In the genomic region with DNA sequence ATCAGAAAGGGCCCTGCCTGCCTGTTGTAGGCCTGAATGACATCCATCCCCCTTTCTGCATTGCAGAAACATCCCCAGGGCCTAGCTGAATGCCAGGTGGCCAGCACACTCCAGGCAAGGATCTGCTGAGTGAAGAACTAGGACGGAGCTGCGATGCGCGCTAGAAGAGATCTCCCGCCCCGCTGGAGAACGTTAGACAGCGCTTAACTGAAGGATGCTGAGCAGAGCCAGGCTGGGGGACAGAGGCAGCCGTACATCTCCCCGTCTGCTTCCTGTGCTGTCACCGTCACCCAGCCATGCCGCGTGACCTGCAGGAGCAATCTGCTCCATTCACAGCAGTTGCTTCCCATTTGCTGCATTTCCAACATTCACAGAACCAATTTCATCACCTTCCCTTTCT, we compare ENCODE assay signal across 9 cellular contexts.
A peak's percentile ranks its signal among the peaks of the same experiment; 100 is the strongest.
DNase-seq lines count a peak whose midpoint lies in the region; ATAC-seq and TF ChIP-seq lines count a peak whose summit lies in the region.
"Had no signal": no experiment of that assay in that cellular context is flagged by ENCODE, and none has a peak within 500 bp of the region (broad histone marks: within the 10 kb centered on the region; RNA-seq: fewer than 3 reads in every experiment).

No MANE protein-coding gene starts in this region.

- DNase-seq in CD1c-positive myeloid dendritic cell (ENCODE audit: extremely low spot score), result peak; percentile 71
- DNase-seq in MV-4-11 (lab: John Stamatoyannopoulos, UW), result peak; percentile 57
- DNase-seq in neural crest cell (ENCODE audit: low read depth, low spot score), result no peak
- no peak for DNase-seq in NCI-H1048 (lab: John Stamatoyannopoulos, UW)
- DNase-seq in MCF 10A (ENCODE audit: unreplicated experiment), result no peak

- no peaks in the 10 kb centered on the region for H3K36me3 Mint-ChIP-seq in neural crest cell (ENCODE audit: low read depth)
- peaks cover 7% of the 10 kb centered on the region for H3K36me3 Mint-ChIP-seq in MCF 10A (ENCODE audit: insufficient read depth, unreplicated experiment)

- peaks cover 55% of the 10 kb centered on the region for H3K4me1 Mint-ChIP-seq in neural crest cell
- peaks cover 5% of the 10 kb centered on the region for H3K4me1 Mint-ChIP-seq in MCF 10A (ENCODE audit: insufficient read depth, unreplicated experiment)

- H3K27ac Mint-ChIP-seq in neural crest cell (ENCODE audit: unreplicated experiment) (peak overlapping the region; percentile 86), MCF 10A (ENCODE audit: low read depth, unreplicated experiment) (no peak overlapping the region)

- BruUV-seq in MCF 10A (replicated peaks; lab: Mats Ljungman, UMichigan), result no TSS peak

- POLR2A ChIA-PET in MCF 10A (lab: Yijun Ruan, JAX), result interaction anchor here (1.0 kb wide), 1 partner anchor 10 kb away, joined by 3 read pairs; no protein-coding TSS in a partner anchor

- TF ChIP-seq CTCF in neural crest cell (conservative IDR thresholded peaks at IDR 0.05) (no peak), MCF 10A (IDR thresholded peaks at IDR 0.05; ENCODE audit: unreplicated experiment) (no peak)

- CTCF ChIA-PET in MCF 10A (lab: Yijun Ruan, JAX), result interaction anchor here (0.6 kb wide), 2 partner anchors 12 to 175 kb away, joined by 3 read pairs; no protein-coding TSS in a partner anchor

- H3K9me3 Mint-ChIP-seq in neural crest cell, result no peaks in the 10 kb centered on the region
- H3K9me3 Mint-ChIP-seq in MCF 10A (ENCODE audit: unreplicated experiment), result no peaks in the 10 kb centered on the region

- H3K27me3 Mint-ChIP-seq in neural crest cell (ENCODE audit: low read depth) (no peaks in the 10 kb centered on the region), MCF 10A (ENCODE audit: insufficient read depth, unreplicated experiment) (no peaks in the 10 kb centered on the region)

- H3K27ac ChIP-seq in cingulate gyrus (ENCODE audit: low read depth, low read length), result peak overlapping the region; percentile 92
- H3K27ac ChIP-seq: epithelial cell of prostate had no signal

- ATAC-seq in GM21381 (IDR thresholded peaks at IDR 0.05; ENCODE audit: unreplicated experiment), result no peak
- ATAC-seq in GM18502 (IDR thresholded peaks at IDR 0.05; ENCODE audit: poor library complexity, unreplicated experiment), result no peak

- intact Hi-C loops in MCF 10A (cut with micrococcal nuclease), result no loop called here

- no peak overlapping the region for H3K4me3 Mint-ChIP-seq in neural crest cell
- no peak overlapping the region for H3K4me3 Mint-ChIP-seq in MCF 10A (ENCODE audit: unreplicated experiment)

Comparison
In these comparisons a context has a peak if more than half of its experiments do, and no peak if none do; other contexts are left out.
1. DNase-seq: peak in CD1c-positive myeloid dendritic cell (single experiment) and MV-4-11 (single experiment); none in neural crest cell (single experiment), NCI-H1048 (single experiment) and MCF 10A (single experiment).